ENCODE assay signal across 1 cellular context in the genomic region with DNA sequence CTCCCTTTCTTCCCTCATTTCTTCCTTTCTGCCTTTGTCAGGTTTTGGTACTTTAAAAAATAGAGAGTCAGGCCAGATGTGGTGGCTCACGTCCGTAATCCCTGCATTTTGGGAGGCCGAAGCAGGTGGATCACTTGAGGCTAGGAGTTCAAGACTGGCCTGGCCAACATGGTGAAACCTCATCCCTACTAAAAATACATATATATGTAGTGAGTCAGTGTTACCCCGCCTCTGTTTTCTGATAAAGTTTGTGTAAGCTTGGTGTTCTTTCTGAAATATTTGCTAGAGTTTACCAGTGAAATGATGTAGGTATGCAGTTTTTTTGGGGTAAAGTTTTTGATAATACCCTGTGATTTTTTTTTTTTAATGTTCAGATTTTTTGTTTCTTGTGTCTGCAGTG.
TF ChIP-seq lines count a peak whose summit lies in the region.

No MANE protein-coding gene starts in this region.

TF ChIP-seq in IMR-90, 13 proteins besides CTCF, POLR2A, EP300 and RAD21:
- no peak for TF ChIP-seq RCOR1 (IDR thresholded peaks at IDR 0.05; ENCODE audit: insufficient replicate concordance, low read length)
- TF ChIP-seq CEBPB (IDR thresholded peaks at IDR 0.05; ENCODE audit: low read depth, low read length): 0 out of 2 replicates have a peak, but pooled peaks have one; percentile 3
TF ChIP-seq in IMR-90: peak in this region for 1.
